ENCODE assay signal across 1 cellular context in genomic region chr10:63199716-63200115, GRCh38.
TF ChIP-seq lines count a peak whose summit lies in the region.

No MANE protein-coding gene starts in this region.

TF ChIP-seq in WTC11, 78 proteins besides CTCF, POLR2A, EP300 and RAD21 (continued from another document):
- TF ChIP-seq PRDM15 (CRISPR knock-in tag; IDR thresholded peaks at IDR 0.05), result no peak
- TF ChIP-seq GABPB1 (CRISPR knock-in tag; IDR thresholded peaks at IDR 0.05), result no peak
- no peak for TF ChIP-seq HMGA2 (CRISPR knock-in tag; IDR thresholded peaks at IDR 0.05)
- TF ChIP-seq MAX (CRISPR knock-in tag; IDR thresholded peaks at IDR 0.05), result no peak
- TF ChIP-seq SMAD3 (CRISPR knock-in tag; IDR thresholded peaks at IDR 0.05; ENCODE audit: borderline replicate concordance), result no peak
- TF ChIP-seq TEAD4 (CRISPR knock-in tag; IDR thresholded peaks at IDR 0.05), result no peak
- no peak for TF ChIP-seq ESRRA (CRISPR knock-in tag; IDR thresholded peaks at IDR 0.05; ENCODE audit: borderline replicate concordance)
- no peak for TF ChIP-seq NR3C1 (CRISPR knock-in tag; conservative IDR thresholded peaks at IDR 0.05; ENCODE audit: low read depth)
- TF ChIP-seq ARID4B (CRISPR knock-in tag; IDR thresholded peaks at IDR 0.05; ENCODE audit: borderline replicate concordance), result no peak
- TF ChIP-seq KAT7 (CRISPR knock-in tag; IDR thresholded peaks at IDR 0.05; ENCODE audit: borderline replicate concordance), result no peak
